In genomic region chrX:118345045-118345400, GRCh38 we compare ENCODE assay signal across 8 cellular contexts. TPM values are rescaled to one million over a fixed set of nuclear protein-coding genes. Genes with fewer than 3 reads are reported as not detected.
DNase-seq lines count a peak whose midpoint lies in the region; ATAC-seq and TF ChIP-seq lines count a peak whose summit lies in the region.

No MANE protein-coding gene starts in this region.

- peak overlapping the region; percentile 94 to 95 for H3K27ac ChIP-seq in ascending aorta

- intact Hi-C loops in Calu3 (cut with micrococcal nuclease; ENCODE audit: unreplicated experiment) (no loop called here), ascending aorta (cut with DNase I) (loop anchor here (5.0 to 10.0 kb wide), 4 partner anchors 230 to 1510 kb away; partner anchors contain the start of genes IL13RA1, KLHL13 and UPF3B)

- no peaks in the 10 kb centered on the region for H3K27me3 Mint-ChIP-seq in Calu3 (ENCODE audit: unreplicated experiment)
- H3K27me3 Mint-ChIP-seq in mesothelial cell of epicardium (ENCODE audit: low read depth), result no peaks in the 10 kb centered on the region

- peak; percentile 0 for ATAC-seq in HG02840 (IDR thresholded peaks at IDR 0.05; ENCODE audit: low FRiP score, unreplicated experiment)
- ATAC-seq in HG02852 (IDR thresholded peaks at IDR 0.05; ENCODE audit: unreplicated experiment), result no peak

- peaks cover 0 to 3% of the 10 kb centered on the region in 2 donors for H3K4me1 ChIP-seq in ascending aorta

- peaks cover 26% of the 10 kb centered on the region for H3K36me3 Mint-ChIP-seq in Calu3 (ENCODE audit: insufficient read depth, unreplicated experiment)
- H3K36me3 Mint-ChIP-seq in mesothelial cell of epicardium, result no peaks in the 10 kb centered on the region

- H3K27me3 ChIP-seq in ascending aorta, result no peaks in the 10 kb centered on the region

- DNase-seq in Calu3 (no peak), ascending aorta (ENCODE audit: low spot score in 2 of 2) (no peak), mesothelial cell of epicardium (ENCODE audit: low spot score in 2 of 2, unreplicated experiment in 2 of 2) (no peak), foreskin melanocyte (no peak), RPMI8226 (no peak), globus pallidus (ENCODE audit: low spot score) (no peak)

- BruUV-seq in Calu3 (replicated peaks; lab: Mats Ljungman, UMichigan), result no TSS peak

- no peaks in the 10 kb centered on the region for H3K9me3 ChIP-seq in ascending aorta

- H3K4me3 ChIP-seq in ascending aorta, result peak overlapping the region; percentile 69 to 89

- H3K27ac Mint-ChIP-seq in Calu3 (ENCODE audit: unreplicated experiment) (peak overlapping the region; percentile 95), mesothelial cell of epicardium (peak overlapping the region; percentile 99)

- H3K36me3 ChIP-seq in ascending aorta, result no peaks in the 10 kb centered on the region

- CTCF ChIA-PET in Calu3 (lab: Charles Lee), result no interaction called here

- H3K9me3 Mint-ChIP-seq in Calu3 (ENCODE audit: low read depth, unreplicated experiment) (no peaks in the 10 kb centered on the region), mesothelial cell of epicardium (peaks cover 9% of the 10 kb centered on the region)

- H3K4me1 Mint-ChIP-seq in Calu3 (ENCODE audit: low read depth, unreplicated experiment) (peaks cover 3% of the 10 kb centered on the region), mesothelial cell of epicardium (peaks cover 23% of the 10 kb centered on the region)

- TF ChIP-seq CTCF in Calu3 (IDR thresholded peaks at IDR 0.05; ENCODE audit: unreplicated experiment), result no peak
- TF ChIP-seq CTCF in ascending aorta (IDR thresholded peaks at IDR 0.05), result no peak
- no peak for TF ChIP-seq CTCF in mesothelial cell of epicardium (IDR thresholded peaks at IDR 0.05; ENCODE audit: unreplicated experiment)

- H3K4me3 Mint-ChIP-seq in Calu3 (ENCODE audit: low read depth, unreplicated experiment) (peak overlapping the region; percentile 94), mesothelial cell of epicardium (peak overlapping the region; percentile 95)

RNA-seq across cellular contexts. Expression of gene WDR44, which starts 0.9 kb away (rescaled TPM):
- total RNA-seq in Calu3 (2022) (15.1 and 15.8 TPM in 2 replicates), ascending aorta (5.9 TPM), mesothelial cell of epicardium (11.0 to 13.8 TPM (median 12.5 TPM) in 3 replicates)
